Comparison of ENCODE assay signal across 9 cellular contexts in the genomic region with DNA sequence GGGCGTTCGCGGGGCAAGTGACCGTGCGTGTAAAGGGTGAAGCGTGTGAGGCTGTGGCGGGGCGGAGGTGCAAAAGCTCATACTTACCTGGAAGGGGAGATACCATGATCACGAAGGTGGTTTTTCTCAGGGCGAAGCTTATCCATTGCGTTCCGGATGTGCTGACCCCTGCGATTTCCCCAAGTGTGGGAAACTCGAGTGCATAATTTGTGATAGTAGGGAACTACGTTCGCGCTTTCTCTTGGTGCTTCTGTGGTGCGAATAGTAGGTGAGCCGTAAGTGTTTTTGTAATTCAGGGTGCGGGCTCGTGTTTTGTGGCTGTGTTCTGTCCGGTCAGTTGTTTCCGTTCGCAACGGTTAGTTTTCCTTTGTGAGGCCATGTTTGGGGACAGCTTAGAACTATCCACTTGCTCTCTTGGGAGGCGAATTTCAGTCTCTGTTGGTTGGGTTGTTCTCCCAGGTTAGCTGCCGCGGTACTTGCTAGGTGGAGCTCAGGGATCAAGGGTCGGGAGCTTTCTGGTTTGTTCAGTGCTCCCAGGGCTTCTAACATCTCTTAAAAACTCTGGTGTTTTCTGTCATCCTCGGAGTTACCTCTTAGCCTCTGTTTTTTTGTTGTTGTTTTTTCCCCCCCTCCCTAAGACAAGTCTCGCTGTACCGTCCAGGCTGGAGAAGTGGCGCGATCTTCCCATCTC. TPM values are rescaled to one million over a fixed set of nuclear protein-coding genes. Genes with fewer than 3 reads are reported as not detected.
DNase-seq lines count a peak whose midpoint lies in the region; ATAC-seq and TF ChIP-seq lines count a peak whose summit lies in the region.
"Not testable (repeated sequence)": the region's sequence is repeated elsewhere in the genome, so short reads cannot be mapped to it uniquely, and the experiment has no call there.
"Had no signal": no experiment of that assay in that cellular context is flagged by ENCODE, and none has a peak within 500 bp of the region (broad histone marks: within the 10 kb centered on the region; RNA-seq: fewer than 3 reads in every experiment).

No MANE protein-coding gene starts in this region.

- H3K79me2 ChIP-seq in OCI-LY1 (ENCODE audit: insufficient read depth, low read length): not testable (repeated sequence)

- TF ChIP-seq RAD21 in IMR-90 (IDR thresholded peaks at IDR 0.05; ENCODE audit: low read length): not testable (repeated sequence)

- not testable (repeated sequence) for H4K91ac ChIP-seq in IMR-90 (ENCODE audit: insufficient read depth, low read depth, low read length)

- not testable (repeated sequence) for H3K23ac ChIP-seq in IMR-90 (ENCODE audit: low read depth, low read length)

- not testable (repeated sequence) for H3K9me3 ChIP-seq in IMR-90 (ENCODE audit: control insufficient read depth, insufficient read depth, low read length); OCI-LY1 (ENCODE audit: low read length); endodermal cell (ENCODE audit: control insufficient read depth, low read length); mucosa of descending colon

- peak overlapping the region; percentile 46 for H3K4me3 Mint-ChIP-seq in endodermal cell

- not testable (repeated sequence) for H2BK120ac ChIP-seq in IMR-90 (ENCODE audit: low read depth, low read length)

- POLR2A ChIA-PET in IMR-90 (lab: Charles Lee; ENCODE audit: unreplicated experiment): not testable (repeated sequence)

- not testable (repeated sequence) for H3K9me1 ChIP-seq in IMR-90 (ENCODE audit: insufficient read depth, low read length)

- dilution Hi-C loops in IMR-90 (cut with HindIII; ENCODE audit: low sequenced_read_pairs, unreplicated experiment): not testable (repeated sequence)

- H4K8ac ChIP-seq in IMR-90 (ENCODE audit: low read depth in 2 of 2, low read length in 2 of 2): not testable (repeated sequence)

- not testable (repeated sequence) for H3K27me3 ChIP-seq in IMR-90 (ENCODE audit: control insufficient read depth, insufficient read depth, low read length); OCI-LY1 (ENCODE audit: insufficient read depth, low read length); endodermal cell (ENCODE audit: control insufficient read depth, insufficient read depth, low read length, poor library complexity, severe bottlenecking)

- H3K4me3 ChIP-seq in IMR-90 (ENCODE audit: insufficient read depth, low read depth, low read length) (peak overlapping the region; percentile 34), OCI-LY1 (ENCODE audit: low read depth, low read length, poor library complexity, severe bottlenecking) (peak overlapping the region; percentile 53)
- H3K4me3 ChIP-seq in endodermal cell (ENCODE audit: low read length); mucosa of descending colon: not testable (repeated sequence)

- TF ChIP-seq POLR2A in IMR-90 (IDR thresholded peaks at IDR 0.05; ENCODE audit: low read depth, low read length): peak; percentile 96

- in situ Hi-C loops in IMR-90 (cut with MboI; ENCODE audit: low sequenced_read_pairs): not testable (repeated sequence)

- H3K9me3 Mint-ChIP-seq in endodermal cell: not testable (repeated sequence)

- not testable (repeated sequence) for H3K27ac ChIP-seq in IMR-90 (ENCODE audit: insufficient read depth, low read length)
- H3K27ac ChIP-seq in OCI-LY1 (ENCODE audit: low read depth, low read length, poor library complexity, severe bottlenecking) (peak overlapping the region; percentile 81), endodermal cell (ENCODE audit: low read depth, low read length) (peak overlapping the region; percentile 85)

- not testable (repeated sequence) for H3K56ac ChIP-seq in IMR-90 (ENCODE audit: extremely low read depth, insufficient read depth, low read length)

- ATAC-seq in GM21576 (IDR thresholded peaks at IDR 0.05; ENCODE audit: unreplicated experiment) (peak; percentile 79), IMR-90 (ENCODE audit: low read depth) (peak; percentile 88), mucosa of descending colon (peak; percentile 90)

- H3K9me2 ChIP-seq in OCI-LY1 (ENCODE audit: low read depth, low read length): not testable (repeated sequence)

- H3K27me3 Mint-ChIP-seq in endodermal cell (ENCODE audit: insufficient read depth): not testable (repeated sequence)

- H3K4me2 ChIP-seq in IMR-90 (ENCODE audit: low read depth, low read length) (peak overlapping the region; percentile 33), OCI-LY1 (ENCODE audit: low read length) (peak overlapping the region; percentile 65)

- H3K36me3 ChIP-seq in IMR-90 (ENCODE audit: control insufficient read depth, insufficient read depth, low read length); OCI-LY1 (ENCODE audit: insufficient read depth, low read length); endodermal cell (ENCODE audit: control insufficient read depth, insufficient read depth, low read length); mucosa of descending colon (ENCODE audit: low read depth): not testable (repeated sequence)

- H3K79me1 ChIP-seq in IMR-90 (ENCODE audit: low read depth in 1 of 2, low read length in 2 of 2): not testable (repeated sequence)

- H2BK15ac ChIP-seq in IMR-90 (ENCODE audit: low read depth, low read length): not testable (repeated sequence)

- TF ChIP-seq CTCF in IMR-90 (conservative IDR thresholded peaks at IDR 0.05; ENCODE audit: low read depth, low read length); OCI-LY1 (IDR thresholded peaks at IDR 0.05; ENCODE audit: low read length); endodermal cell (conservative IDR thresholded peaks at IDR 0.05); mucosa of descending colon (IDR thresholded peaks at IDR 0.05): not testable (repeated sequence)

- BruUV-seq in IMR-90 (replicated peaks; lab: Mats Ljungman, UMichigan): TSS peak; percentile 100

- not testable (repeated sequence) for H4K20me1 ChIP-seq in IMR-90 (ENCODE audit: insufficient read depth, low read length); OCI-LY1 (ENCODE audit: insufficient read depth, low read length)

- not testable (repeated sequence) for H3K14ac ChIP-seq in IMR-90 (replicated peaks; ENCODE audit: low read depth, low read length)

- not testable (repeated sequence) for H2BK20ac ChIP-seq in IMR-90 (ENCODE audit: low read depth, low read length)

- not testable (repeated sequence) for H3K18ac ChIP-seq in IMR-90 (ENCODE audit: low read depth, low read length)

- intact Hi-C loops in IMR-90 (cut with micrococcal nuclease); mucosa of descending colon (cut with DNase I, micrococcal nuclease): not testable (repeated sequence)

- H3K36me3 Mint-ChIP-seq in endodermal cell (ENCODE audit: low read depth): not testable (repeated sequence)

- WGBS in IMR-90 (ENCODE audit: extremely low coverage in 2 of 2, insufficient read length in 1 of 2), 2 experiments: 0% methylated on average over 1 of the region's 34 CpGs; no CpG with 5 or more reads in 1 of the 2 experiments
- WGBS in endodermal cell (ENCODE audit: insufficient coverage in 1 of 2, insufficient read length in 1 of 2), 2 experiments: 0% methylated on average over 22 of the region's 34 CpGs; no CpG with 5 or more reads in 1 of the 2 experiments

- H2AK5ac ChIP-seq in IMR-90 (ENCODE audit: low read depth, low read length): not testable (repeated sequence)

- not testable (repeated sequence) for H4K5ac ChIP-seq in IMR-90 (ENCODE audit: low read depth, low read length)

- not testable (repeated sequence) for H3F3A ChIP-seq in OCI-LY1 (ENCODE audit: insufficient read depth, low read length)

- DNase-seq in DMS114 treated with DMSO at 0.1 percent for 48 hours (lab: John Stamatoyannopoulos, UW; ENCODE audit: unreplicated experiment) (peak; percentile 99), IMR-90 (peak; percentile 99), endodermal cell (peak; percentile 93), mucosa of descending colon (peak; percentile 77 to 86 (median 83))
- peak; percentile 77 for DNase-seq in activated CD8-positive, alpha-beta memory T cell treated with anti-CD3 and anti-CD28 coated beads, Interleukin-2, amount 50 U/mL, for 4 hours
- peak; percentile 58 to 72 for DNase-seq in stimulated activated CD8-positive, alpha-beta memory T cell treated with anti-CD3 and anti-CD28 coated beads, Interleukin-15, amount 100 ng/mL, for 4 hours (ENCODE audit: low read depth in 2 of 2)

- not testable (repeated sequence) for H3K4me1 Mint-ChIP-seq in endodermal cell

- H2BK5ac ChIP-seq in IMR-90 (ENCODE audit: low read depth, low read length, poor library complexity, severe bottlenecking): not testable (repeated sequence)

- H2AFZ ChIP-seq in IMR-90 (replicated peaks; ENCODE audit: low read length, poor library complexity): peak overlapping the region; percentile 81
- H2AFZ ChIP-seq in OCI-LY1 (ENCODE audit: low read length): not testable (repeated sequence)

- CTCF ChIA-PET in IMR-90 (lab: Yijun Ruan, JAX): not testable (repeated sequence)

- H2AK9ac ChIP-seq in IMR-90 (replicated peaks; ENCODE audit: low read depth, low read length, poor library complexity): peak overlapping the region; percentile 89

- not testable (repeated sequence) for H3K4ac ChIP-seq in IMR-90 (ENCODE audit: low read depth, low read length)

- H3K9ac ChIP-seq in IMR-90 (ENCODE audit: low read depth, low read length) (0 out of 2 replicates have a peak overlapping the region, but pooled peaks have one; percentile 0), OCI-LY1 (ENCODE audit: low read length) (peak overlapping the region; percentile 53; the same call in 1 of the 2 replicates)
- not testable (repeated sequence) for H3K9ac ChIP-seq in endodermal cell (ENCODE audit: extremely low read depth, low read length, poor library complexity, severe bottlenecking)

- peak overlapping the region; percentile 99 for H3K27ac Mint-ChIP-seq in endodermal cell

- H3K4me1 ChIP-seq in IMR-90 (ENCODE audit: control insufficient read depth, insufficient read depth, low read length); OCI-LY1 (ENCODE audit: insufficient read depth, low read length, severe bottlenecking); endodermal cell (ENCODE audit: control insufficient read depth, insufficient read depth, low read length); mucosa of descending colon (ENCODE audit: low read depth): not testable (repeated sequence)

TF ChIP-seq in IMR-90, 13 proteins besides CTCF, POLR2A, EP300 and RAD21 (continues in another document):
- TF ChIP-seq NFE2L2 (IDR thresholded peaks at IDR 0.05; ENCODE audit: low read depth, low read length) (0 out of 2 replicates have a peak, but pooled peaks have one; percentile 16), MAFK (IDR thresholded peaks at IDR 0.05; ENCODE audit: low read depth, low read length) (peak; percentile 76)

RNA-seq across cellular contexts. Expression of a gene that starts 39.2 kb away (rescaled TPM):
- total RNA-seq in IMR-90 (2012; rRNA removed) (not detected in 2 replicates), endodermal cell (not detected), mucosa of descending colon (not detected)
- not detected in 2 replicates for polyA plus RNA-seq in IMR-90 (2012; rRNA removed)
- not detected in 2 replicates for polyA plus RNA-seq in IMR-90 (2012; cell fraction: cytosol; rRNA removed)
- polyA plus RNA-seq in IMR-90 (2012; cell fraction: nucleus; rRNA removed; ENCODE audit: low replicate concordance): not detected in 2 replicates
- not detected for polyA plus RNA-seq in endodermal cell (2013, experiment 1 of 2)
- polyA plus RNA-seq in endodermal cell (2013, experiment 2 of 2): not detected
- total RNA-seq: cerebellum had no signal
